16 cellular contexts compared by ENCODE assay signal in genomic region chr12:119791453-119791852, GRCh38.
A peak's percentile ranks its signal among the peaks of the same experiment; 100 is the strongest.
DNase-seq lines count a peak whose midpoint lies in the region; ATAC-seq lines count a peak whose summit lies in the region.
"Had no signal": no experiment of that assay in that cellular context is flagged by ENCODE, and none has a peak within 500 bp of the region (broad histone marks: within the 10 kb centered on the region; RNA-seq: fewer than 3 reads in every experiment).

No MANE protein-coding gene starts in this region.

- peaks cover 0 to 2% of the 10 kb centered on the region in 2 donors for H3K9me3 ChIP-seq in neuronal stem cell (replicated peaks in 1 of 2; ENCODE audit: control insufficient read depth in 2 of 2, insufficient read depth in 1 of 2, low read depth in 1 of 2, low read length in 2 of 2)
- H3K9me3 ChIP-seq: BLaER1, Caco-2 had no signal

- no peak overlapping the region for H3K4me2 ChIP-seq in neuronal stem cell (ENCODE audit: insufficient read depth, low read length, poor library complexity, severe bottlenecking)
- H3K4me2 ChIP-seq: BLaER1 had no signal

- H3K9ac ChIP-seq in neuronal stem cell (ENCODE audit: low read depth, low read length, poor library complexity), result peak overlapping the region; percentile 47
- H3K9ac ChIP-seq: BLaER1, GM23248 had no signal

- no peak overlapping the region for H3K23ac ChIP-seq in neuronal stem cell (ENCODE audit: low read depth, low read length, poor library complexity)

- DNase-seq in cerebellum (ENCODE audit: low spot score) (peak; percentile 9), neuronal stem cell (ENCODE audit: low spot score) (no peak), superior temporal gyrus (ENCODE audit: extremely low spot score) (peak; percentile 60), ACHN (no peak), H7 (no peak)
- DNase-seq: Caco-2; CD4-positive, CD25-positive, alpha-beta regulatory T cell; CD8-positive, alpha-beta T cell; DMS153; DND-41; GM23248; H9 had no signal

- no CpG with 5 or more reads among the region's 9 CpGs for WGBS in neuronal stem cell (ENCODE audit: extremely low coverage in 2 of 2, insufficient read length in 2 of 2, insufficient replicate concordance in 1 of 2), 2 donors

- H3K18ac ChIP-seq in neuronal stem cell (ENCODE audit: low read length), result no peak overlapping the region

- no peak overlapping the region for H2AFZ ChIP-seq in neuronal stem cell (ENCODE audit: low read length)
- H2AFZ ChIP-seq: GM23248 had no signal

- H3K36me3 ChIP-seq in neuronal stem cell (replicated peaks in 1 of 2; ENCODE audit: control insufficient read depth in 2 of 2, insufficient read depth in 2 of 2, low read length in 2 of 2), result peaks cover 16 to 55% of the 10 kb centered on the region in 2 donors
- H3K36me3 ChIP-seq in H7 (replicated peaks; ENCODE audit: control insufficient read depth, insufficient read depth, low read length), result peaks cover 1% of the 10 kb centered on the region

- in situ Hi-C loops in ACHN (cut with HindIII; ENCODE audit: low pct_ligation_motif_present, low pct_unique_long_range_greater_than_20kb, low sequenced_read_pairs), result no loop called here

- no peak for ATAC-seq in GM18907 (IDR thresholded peaks at IDR 0.05; ENCODE audit: unreplicated experiment)
- ATAC-seq: CD8-positive, alpha-beta T cell; HCT116 had no signal

- no peak overlapping the region for H3K14ac ChIP-seq in neuronal stem cell (ENCODE audit: low read length)

- H3K79me1 ChIP-seq in neuronal stem cell (ENCODE audit: low read depth, low read length), result peaks cover 4% of the 10 kb centered on the region

- no peak overlapping the region for H2AK5ac ChIP-seq in neuronal stem cell (ENCODE audit: low read depth, low read length)

- no peak overlapping the region for H2BK120ac ChIP-seq in neuronal stem cell (ENCODE audit: low read depth, low read length)

- H3K27ac ChIP-seq in neuronal stem cell (replicated peaks; ENCODE audit: low read length), result no peak overlapping the region
- H3K27ac ChIP-seq: BLaER1, C4-2B, GM23248 had no signal

- no peak overlapping the region for H2BK5ac ChIP-seq in neuronal stem cell (ENCODE audit: low read length)

- no peak overlapping the region for H2BK15ac ChIP-seq in neuronal stem cell (ENCODE audit: low read length)

- no peak overlapping the region for H3K4ac ChIP-seq in neuronal stem cell (ENCODE audit: low read length)

- peaks cover 0 to 2% of the 10 kb centered on the region in 2 donors for H3K4me1 ChIP-seq in neuronal stem cell (ENCODE audit: control insufficient read depth in 2 of 2, insufficient read depth in 1 of 2, low read depth in 1 of 2, low read length in 2 of 2)
- H3K4me1 ChIP-seq: BLaER1, Caco-2 had no signal

- peak overlapping the region in 1 of 2 donors; percentile 35 for H3K4me3 ChIP-seq in neuronal stem cell (ENCODE audit: low read length in 2 of 2)
- H3K4me3 ChIP-seq in H7 (ENCODE audit: insufficient read depth, low read depth, low read length), result no peak overlapping the region
- H3K4me3 ChIP-seq: BLaER1, GM23248 had no signal

- H4K91ac ChIP-seq in neuronal stem cell (ENCODE audit: low read depth, low read length, poor library complexity), result no peak overlapping the region

- H3K27me3 ChIP-seq in neuronal stem cell (ENCODE audit: control insufficient read depth in 3 of 3, insufficient read depth in 3 of 3, low read depth in 1 of 3, low read length in 3 of 3) (no peaks in the 10 kb centered on the region), H7 (ENCODE audit: control insufficient read depth, insufficient read depth, low read length) (no peaks in the 10 kb centered on the region)
- H3K27me3 ChIP-seq: BLaER1 had no signal

- H4K8ac ChIP-seq in neuronal stem cell (ENCODE audit: low read depth, low read length), result no peak overlapping the region

- no peak overlapping the region for H2BK12ac ChIP-seq in neuronal stem cell (ENCODE audit: low read length)

Comparison
In these comparisons a context has a peak if more than half of its experiments do, and no peak if none do; other contexts are left out.
1. DNase-seq: peak in cerebellum (single experiment) and superior temporal gyrus (single experiment); none in neuronal stem cell (single experiment), ACHN (single experiment) and H7 (single experiment).